22 cellular contexts compared by ENCODE assay signal in the genomic region with DNA sequence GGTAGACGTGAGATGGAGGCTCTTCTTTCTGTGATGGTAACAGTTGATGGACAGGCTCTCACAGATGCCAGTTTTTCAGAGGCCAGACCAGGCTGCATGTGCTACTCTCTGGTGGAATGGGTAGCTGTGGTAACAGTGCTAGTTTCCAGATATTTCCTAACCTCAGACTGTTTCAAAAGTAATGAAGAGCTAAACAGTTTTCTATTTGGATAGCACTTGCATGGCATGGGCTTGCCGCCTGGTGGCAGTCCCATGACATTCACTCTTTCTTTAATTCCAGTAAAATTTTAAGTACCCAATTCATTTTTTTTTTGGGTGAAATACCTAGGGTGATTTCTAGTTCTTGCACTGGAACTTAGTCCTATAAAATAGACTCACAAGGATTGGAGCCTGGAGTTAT.
A peak's percentile ranks its signal among the peaks of the same experiment; 100 is the strongest.
DNase-seq lines count a peak whose midpoint lies in the region; TF ChIP-seq lines count a peak whose summit lies in the region.
"Had no signal": no experiment of that assay in that cellular context is flagged by ENCODE, and none has a peak within 500 bp of the region (broad histone marks: within the 10 kb centered on the region; RNA-seq: fewer than 3 reads in every experiment).

No MANE protein-coding gene starts in this region.

- H3K9me3 ChIP-seq in GM23248 (ENCODE audit: low read depth): no peaks in the 10 kb centered on the region
- H3K9me3 ChIP-seq in OCI-LY3 (ENCODE audit: insufficient read depth, low read length): no peaks in the 10 kb centered on the region
- no peaks in the 10 kb centered on the region for H3K9me3 ChIP-seq in prostate gland
- H3K9me3 ChIP-seq: Caco-2, pancreas, vagina had no signal

- no peaks in the 10 kb centered on the region for H3K27me3 Mint-ChIP-seq in endothelial cell (ENCODE audit: unreplicated experiment)
- peaks cover 4% of the 10 kb centered on the region for H3K27me3 Mint-ChIP-seq in osteocyte (ENCODE audit: unreplicated experiment)
- H3K27me3 Mint-ChIP-seq: activated CD4-positive, alpha-beta T cell treated with anti-CD3 and anti-CD28 coated beads, Interleukin-2, amount 10 ng/mL, durations not matched to agents 7 days and 5 days had no signal

- H3K9ac ChIP-seq in GM23248 (no peak overlapping the region), OCI-LY3 (ENCODE audit: low read length) (no peak overlapping the region)

- H3K4me3 Mint-ChIP-seq in endothelial cell (ENCODE audit: unreplicated experiment) (no peak overlapping the region), osteocyte (ENCODE audit: unreplicated experiment) (no peak overlapping the region)
- H3K4me3 Mint-ChIP-seq: activated CD4-positive, alpha-beta T cell treated with anti-CD3 and anti-CD28 coated beads, Interleukin-2, amount 10 ng/mL, durations not matched to agents 7 days and 5 days had no signal

- 57 to 59% methylated on average over 2 of the region's 2 CpGs for WGBS in GM23248 (ENCODE audit: low coverage in 1 of 2, low lambda C conversion rate in 2 of 2, missing lambda C conversion rate in 2 of 2), 2 experiments
- WGBS in prostate gland: 77% methylated on average over 2 of the region's 2 CpGs

- H3K27ac Mint-ChIP-seq in endothelial cell (ENCODE audit: unreplicated experiment) (no peak overlapping the region), osteocyte (ENCODE audit: unreplicated experiment) (no peak overlapping the region)
- H3K27ac Mint-ChIP-seq: activated CD4-positive, alpha-beta T cell treated with anti-CD3 and anti-CD28 coated beads, Interleukin-2, amount 10 ng/mL, durations not matched to agents 7 days and 5 days had no signal

- H3K36me3 Mint-ChIP-seq in endothelial cell (ENCODE audit: low read depth, unreplicated experiment) (no peaks in the 10 kb centered on the region), osteocyte (ENCODE audit: unreplicated experiment) (no peaks in the 10 kb centered on the region)

- H3K4me2 ChIP-seq in GM23248 (ENCODE audit: unreplicated experiment): no peak overlapping the region
- no peak overlapping the region for H3K4me2 ChIP-seq in OCI-LY3 (ENCODE audit: low read length)

- no peaks in the 10 kb centered on the region for H3K9me3 Mint-ChIP-seq in endothelial cell (ENCODE audit: unreplicated experiment)
- H3K9me3 Mint-ChIP-seq in osteocyte (ENCODE audit: unreplicated experiment): no peaks in the 10 kb centered on the region
- H3K9me3 Mint-ChIP-seq: activated CD4-positive, alpha-beta T cell treated with anti-CD3 and anti-CD28 coated beads, Interleukin-2, amount 10 ng/mL, durations not matched to agents 7 days and 5 days had no signal

- H3K36me3 ChIP-seq in GM23248 (ENCODE audit: low read depth) (no peaks in the 10 kb centered on the region), OCI-LY3 (replicated peaks; ENCODE audit: low read depth, low read length) (no peaks in the 10 kb centered on the region), prostate gland (no peaks in the 10 kb centered on the region)
- H3K36me3 ChIP-seq: pancreas, vagina had no signal

- H3K4me3 ChIP-seq in GM23248 (no peak overlapping the region), OCI-LY3 (ENCODE audit: low read length) (no peak overlapping the region), prostate gland (no peak overlapping the region)
- H3K4me3 ChIP-seq: pancreas, vagina had no signal

- H3F3A ChIP-seq in GM23248 (ENCODE audit: insufficient read depth): no peaks in the 10 kb centered on the region

- no peak for TF ChIP-seq POLR2A in prostate gland (IDR thresholded peaks at IDR 0.05)

- H2AFZ ChIP-seq in GM23248 (no peak overlapping the region), OCI-LY3 (ENCODE audit: low read depth, low read length) (no peak overlapping the region)

- peak; percentile 5 for DNase-seq in GM23248
- DNase-seq in endothelial cell (ENCODE audit: low spot score): no peak
- no peak for DNase-seq in osteocyte (ENCODE audit: extremely low spot score, unreplicated experiment)
- no peak for DNase-seq in NCI-H510A treated with DMSO at 0.1 percent for 48 hours (lab: John Stamatoyannopoulos, UW)
- DNase-seq in prostate gland (ENCODE audit: low spot score): no peak
- no peak for DNase-seq in activated CD8-positive, alpha-beta memory T cell treated with anti-CD3 and anti-CD28 coated beads, Interleukin-2, amount 50 U/mL, for 4 hours
- no peak for DNase-seq in NCI-H69 (lab: John Stamatoyannopoulos, UW)
- DNase-seq: activated CD4-positive, alpha-beta T cell treated with anti-CD3 and anti-CD28 coated beads, Interleukin-2, amount 10 ng/mL, durations not matched to agents 7 days and 5 days; activated naive CD4-positive, alpha-beta T cell treated with anti-CD3 and anti-CD28 coated beads, Interleukin-2, amount 50 U/mL, for 16 hours; activated T-cell treated with anti-CD3 and anti-CD28 coated beads for 4 hours; AML-193; Caco-2; EL; KG1; left ventricle myocardium superior; NCI-H1105; pancreas; stimulated activated CD4-positive, alpha-beta T cell treated with anti-CD3 and anti-CD28 coated beads, Interleukin-4, amount 100 ng/mL, for 4 hours; SW 1271 had no signal

- no peaks in the 10 kb centered on the region for H4K20me1 ChIP-seq in GM23248 (ENCODE audit: insufficient read depth)
- no peaks in the 10 kb centered on the region for H4K20me1 ChIP-seq in OCI-LY3 (ENCODE audit: insufficient read depth, low read length)

- no peaks in the 10 kb centered on the region for H3K9me2 ChIP-seq in GM23248 (ENCODE audit: insufficient read depth)

- H3K4me1 ChIP-seq in GM23248 (ENCODE audit: insufficient read depth): no peaks in the 10 kb centered on the region
- H3K4me1 ChIP-seq in OCI-LY3 (ENCODE audit: low read length): peaks cover 6% of the 10 kb centered on the region
- H3K4me1 ChIP-seq in prostate gland (replicated peaks): no peaks in the 10 kb centered on the region
- H3K4me1 ChIP-seq: Caco-2, pancreas, vagina had no signal

- intact Hi-C loops in prostate gland (cut with DNase I): no loop called here

- no peaks in the 10 kb centered on the region for H3K27me3 ChIP-seq in GM23248 (replicated peaks; ENCODE audit: insufficient read depth)
- H3K27me3 ChIP-seq in OCI-LY3 (ENCODE audit: low read depth, low read length): no peaks in the 10 kb centered on the region
- no peaks in the 10 kb centered on the region for H3K27me3 ChIP-seq in prostate gland (replicated peaks; ENCODE audit: insufficient read depth)
- H3K27me3 ChIP-seq: pancreas, vagina had no signal

- in situ Hi-C loops in GM23248 (cut with MboI): no loop called here

- H3K4me1 Mint-ChIP-seq in endothelial cell (ENCODE audit: unreplicated experiment) (no peaks in the 10 kb centered on the region), osteocyte (ENCODE audit: unreplicated experiment) (no peaks in the 10 kb centered on the region)
- H3K4me1 Mint-ChIP-seq: activated CD4-positive, alpha-beta T cell treated with anti-CD3 and anti-CD28 coated beads, Interleukin-2, amount 10 ng/mL, durations not matched to agents 7 days and 5 days had no signal

- H3K27ac ChIP-seq in GM23248 (no peak overlapping the region), OCI-LY3 (ENCODE audit: low read length) (no peak overlapping the region), prostate gland (no peak overlapping the region)
- H3K27ac ChIP-seq: epithelial cell of prostate, pancreas, vagina had no signal

- H3K79me2 ChIP-seq in GM23248 (ENCODE audit: insufficient read depth) (no peaks in the 10 kb centered on the region), OCI-LY3 (ENCODE audit: low read length) (no peaks in the 10 kb centered on the region)

- peak; percentile 44 for TF ChIP-seq CTCF in OCI-LY3 (IDR thresholded peaks at IDR 0.05; ENCODE audit: low read depth, low read length)
- peak; percentile 66 for TF ChIP-seq CTCF in endothelial cell (IDR thresholded peaks at IDR 0.05; ENCODE audit: unreplicated experiment)
- peak; percentile 19 for TF ChIP-seq CTCF in osteocyte (IDR thresholded peaks at IDR 0.05)
- TF ChIP-seq CTCF in prostate gland (IDR thresholded peaks at IDR 0.05): no peak

Comparison
In these comparisons a context has a peak if more than half of its experiments do, and no peak if none do; other contexts are left out.
1. CTCF ChIP-seq: peak in OCI-LY3 (single experiment), endothelial cell (single experiment) and osteocyte (single experiment); none in prostate gland (0 of 4).